In genomic region chr6:30013296-30013922, GRCh38 we compare ENCODE assay signal across 8 cellular contexts. TPM values are rescaled to one million over a fixed set of nuclear protein-coding genes. Genes with fewer than 3 reads are reported as not detected.
DNase-seq lines count a peak whose midpoint lies in the region; ATAC-seq, FAIRE-seq and TF ChIP-seq lines count a peak whose summit lies in the region.

No MANE protein-coding gene starts in this region.

- H3K9me3 ChIP-seq in neuronal stem cell (replicated peaks in 1 of 2; ENCODE audit: control insufficient read depth in 2 of 2, insufficient read depth in 1 of 2, low read depth in 1 of 2, low read length in 2 of 2), result no peaks in the 10 kb centered on the region

- peak; percentile 78 for ATAC-seq in SK-N-SH treated with all-trans-retinoic acid at 6 μM for 48 hours

- H3K4me3 ChIP-seq in AG04449 (ENCODE audit: low read depth, low read length), result no peak overlapping the region
- H3K4me3 ChIP-seq in coronary artery, result no peak overlapping the region
- no peak overlapping the region for H3K4me3 ChIP-seq in neuronal stem cell (ENCODE audit: low read length in 2 of 2)

- FAIRE-seq in H54 (lab: Jason Lieb, UNC), result no peak

- H2BK5ac ChIP-seq in neuronal stem cell (ENCODE audit: low read length), result no peak overlapping the region

- no peak overlapping the region for H4K91ac ChIP-seq in neuronal stem cell (ENCODE audit: low read depth, low read length, poor library complexity)

- DNase-seq in AG04449 (ENCODE audit: low read depth, low spot score) (no peak), coronary artery (ENCODE audit: low spot score) (no peak), myocyte (ENCODE audit: low read depth) (peak; percentile 39), LoVo (ENCODE audit: low spot score) (no peak), H54 (ENCODE audit: insufficient read length, low spot score) (no peak), neuronal stem cell (ENCODE audit: low spot score) (no peak)

- peaks cover 0 to 4% (median 3%) of the 10 kb centered on the region in 3 experiments for H3K27me3 ChIP-seq in neuronal stem cell (ENCODE audit: control insufficient read depth in 3 of 3, insufficient read depth in 3 of 3, low read depth in 1 of 3, low read length in 3 of 3)

- CTCF ChIA-PET in AG04449 (lab: Yijun Ruan, JAX), result interaction anchor here (0.7 to 5.5 kb wide), 15 partner anchors 9 to 363 kb away, joined by 3 to 67 read pairs (median 4); no protein-coding TSS in a partner anchor

- no peak overlapping the region for H2AFZ ChIP-seq in neuronal stem cell (ENCODE audit: low read length)

- no peak overlapping the region for H3K14ac ChIP-seq in neuronal stem cell (ENCODE audit: low read length)

- TF ChIP-seq CTCF in AG04449 (IDR thresholded peaks at IDR 0.05; ENCODE audit: insufficient read depth, low read length, missing control alignments) (peak; percentile 58), GM12872 (IDR thresholded peaks at IDR 0.05; ENCODE audit: insufficient read depth, low read depth, low read length) (peak; percentile 86), coronary artery (IDR thresholded peaks at IDR 0.05) (peak; percentile 96)

- POLR2A ChIA-PET in AG04449 (lab: Yijun Ruan, JAX), result no interaction called here

- no peak for TF ChIP-seq POLR2A in H54 (IDR thresholded peaks at IDR 0.05; ENCODE audit: low read depth, low read length)

- H3K27ac ChIP-seq in coronary artery (no peak overlapping the region), neuronal stem cell (replicated peaks; ENCODE audit: low read length) (no peak overlapping the region)

- H3K4ac ChIP-seq in neuronal stem cell (ENCODE audit: low read length), result no peak overlapping the region

- no peak overlapping the region for H2BK15ac ChIP-seq in neuronal stem cell (ENCODE audit: low read length)

- no peaks in the 10 kb centered on the region for H3K4me1 ChIP-seq in neuronal stem cell (ENCODE audit: control insufficient read depth in 2 of 2, insufficient read depth in 1 of 2, low read depth in 1 of 2, low read length in 2 of 2)

- H3K9ac ChIP-seq in neuronal stem cell (ENCODE audit: low read depth, low read length, poor library complexity), result no peak overlapping the region

- no peak overlapping the region for H2BK12ac ChIP-seq in neuronal stem cell (ENCODE audit: low read length)

- no peak overlapping the region for H3K18ac ChIP-seq in neuronal stem cell (ENCODE audit: low read length)

- no peak overlapping the region for H3K4me2 ChIP-seq in neuronal stem cell (ENCODE audit: insufficient read depth, low read length, poor library complexity, severe bottlenecking)

- no peak overlapping the region for H3K23ac ChIP-seq in neuronal stem cell (ENCODE audit: low read depth, low read length, poor library complexity)

- no CpG with 5 or more reads among the region's 13 CpGs for WGBS in neuronal stem cell (ENCODE audit: extremely low coverage in 2 of 2, insufficient read length in 2 of 2, insufficient replicate concordance in 1 of 2), 2 donors

- H2BK120ac ChIP-seq in neuronal stem cell (ENCODE audit: low read depth, low read length), result no peak overlapping the region

- H3K79me1 ChIP-seq in neuronal stem cell (ENCODE audit: low read depth, low read length), result no peaks in the 10 kb centered on the region

- no peak overlapping the region for H4K8ac ChIP-seq in neuronal stem cell (ENCODE audit: low read depth, low read length)

- H3K36me3 ChIP-seq in neuronal stem cell (replicated peaks in 1 of 2; ENCODE audit: control insufficient read depth in 2 of 2, insufficient read depth in 2 of 2, low read length in 2 of 2), result no peaks in the 10 kb centered on the region

- no peak overlapping the region for H2AK5ac ChIP-seq in neuronal stem cell (ENCODE audit: low read depth, low read length)

TF ChIP-seq in SK-N-SH treated with all-trans-retinoic acid at 6 μM for 48 hours, 23 proteins besides CTCF, POLR2A, EP300 and RAD21 (continues in another document):
- TF ChIP-seq SNAI2 (CRISPR knock-in tag; IDR thresholded peaks at IDR 0.05) (no peak), POU6F1 (CRISPR knock-in tag; IDR thresholded peaks at IDR 0.05; ENCODE audit: borderline replicate concordance, low read depth) (no peak), TOX (CRISPR knock-in tag; IDR thresholded peaks at IDR 0.05; ENCODE audit: borderline replicate concordance) (no peak), ZFP3 (CRISPR knock-in tag; IDR thresholded peaks at IDR 0.05) (no peak), PATZ1 (CRISPR knock-in tag; IDR thresholded peaks at IDR 0.05; ENCODE audit: borderline replicate concordance) (no peak), ZNF70 (CRISPR knock-in tag; IDR thresholded peaks at IDR 0.05) (no peak), ZNF8 (CRISPR knock-in tag; IDR thresholded peaks at IDR 0.05) (no peak), BACH2 (CRISPR knock-in tag; IDR thresholded peaks at IDR 0.05; ENCODE audit: borderline replicate concordance) (no peak), ZC3H10 (CRISPR knock-in tag; IDR thresholded peaks at IDR 0.05) (no peak), RARB (CRISPR knock-in tag; IDR thresholded peaks at IDR 0.05) (no peak), CSDC2 (CRISPR knock-in tag; IDR thresholded peaks at IDR 0.05) (no peak), PPARA (CRISPR knock-in tag; IDR thresholded peaks at IDR 0.05; ENCODE audit: borderline replicate concordance) (no peak), TSHZ2 (CRISPR knock-in tag; IDR thresholded peaks at IDR 0.05) (no peak), CREB5 (CRISPR knock-in tag; IDR thresholded peaks at IDR 0.05; ENCODE audit: low read depth) (no peak), ARNTL (CRISPR knock-in tag; IDR thresholded peaks at IDR 0.05; ENCODE audit: borderline replicate concordance, low read depth) (no peak)

RNA-seq across cellular contexts. Expression of gene POLR1H, which starts 47.7 kb away (rescaled TPM):
- 17.9 and 20.2 TPM in 2 replicates for total RNA-seq in myocyte
- 25.9 TPM for polyA plus RNA-seq in myocyte (2012)
- 73.2 TPM for polyA plus RNA-seq in neuronal stem cell (2013, experiment 1 of 2)
- 75.5 TPM for polyA plus RNA-seq in neuronal stem cell (2013, experiment 2 of 2)

RNA-seq across cellular contexts. Expression of gene PPP1R11, which starts 53.6 kb away (rescaled TPM):
- 35.1 and 37.9 TPM in 2 replicates for total RNA-seq in myocyte
- 57.1 TPM for polyA plus RNA-seq in myocyte (2012)
- 47.2 TPM for polyA plus RNA-seq in neuronal stem cell (2013, experiment 1 of 2)
- polyA plus RNA-seq in neuronal stem cell (2013, experiment 2 of 2), result 48.4 TPM
